Comparison of ENCODE assay signal across 10 cellular contexts in genomic region chr20:1748777-1749176, GRCh38.
"Had no signal": no experiment of that assay in that cellular context is flagged by ENCODE, and none has a peak within 500 bp of the region (broad histone marks: within the 10 kb centered on the region; RNA-seq: fewer than 3 reads in every experiment).

No MANE protein-coding gene starts in this region.

- H3K27ac Mint-ChIP-seq: GM23338 had no signal

- H3K36me3 ChIP-seq: HAP-1 had no signal

- H3K4me3 Mint-ChIP-seq: GM23338, H9 had no signal

- ATAC-seq: GM23338, HCT116 had no signal

- H3K9me3 ChIP-seq: HAP-1 had no signal

- H3K9me3 Mint-ChIP-seq: GM23338, H9 had no signal

- H3K4me3 ChIP-seq: GM23248, GM23338, HAP-1 had no signal

- H2AFZ ChIP-seq: GM23248, GM23338 had no signal

- FAIRE-seq: H1, H54 had no signal

- DNase-seq: GM23248, GOT3, H7, H9, HCEC 1CT had no signal

- H3K4me1 ChIP-seq: HAP-1 had no signal

- H3K9ac ChIP-seq: GM23248 had no signal

- H3K4me2 ChIP-seq: GM23338 had no signal

- H3K27ac ChIP-seq: GM23248 had no signal

- H3K4me1 Mint-ChIP-seq: GM23338, H9 had no signal
